In genomic region chr1:75720325-75720724, GRCh38 we compare ENCODE assay signal across 30 cellular contexts.
"Had no signal": no experiment of that assay in that cellular context is flagged by ENCODE, and none has a peak within 500 bp of the region (broad histone marks: within the 10 kb centered on the region; RNA-seq: fewer than 3 reads in every experiment).

No MANE protein-coding gene starts in this region.

- H3K27ac Mint-ChIP-seq: activated CD4-positive, alpha-beta T cell treated with anti-CD3 and anti-CD28 coated beads, Interleukin-2, amount 10 ng/mL, durations not matched to agents 24 days and 14 days; activated naive CD8-positive, alpha-beta T cell; activated T-helper 2 cell treated with anti-CD3 and anti-CD28 coated beads, Interferon-gamma antibody, Interleukin-2, Interleukin-4, amounts not matched to agents 10 μg/mL and 5 μg/mL and 100 μg/mL, durations not matched to agents 14 hours and 24 hours and 36 hours; mesothelial cell of epicardium; natural killer cell treated with Interleukin-12 subunit alpha and Interleukin-12 subunit beta and Interleukin-15 and Interleukin-18, amount 100 ng/mL, for 72 hours; stimulated activated effector memory CD8-positive, alpha-beta T cell treated with anti-CD3 and anti-CD28 coated beads, Interleukin-12 subunit alpha, Interleukin-12 subunit beta, amount 100 ng/mL, for 72 hours; T-helper 2 cell treated with Interferon-gamma antibody and Interleukin-4, amounts not matched to agents 5 μg/mL and 100 μg/mL, for 36 hours had no signal

- FAIRE-seq: colon, frontal cortex, small intestine had no signal

- DNase-seq: activated CD4-positive, alpha-beta T cell treated with anti-CD3 and anti-CD28 coated beads, Interleukin-2, amount 10 ng/mL, durations not matched to agents 24 days and 14 days; activated naive CD4-positive, alpha-beta T cell; activated T-cell treated with anti-CD3 and anti-CD28 coated beads, Interleukin-2, amount 50 U/mL, for 1 hour; adrenal gland; brain microvascular endothelial cell; caudate nucleus; dorsolateral prefrontal cortex; effector memory CD8-positive, alpha-beta T cell; hypothalamus; left ventricle myocardium inferior; nucleus accumbens; stimulated activated CD4-positive, alpha-beta T cell treated with anti-CD3 and anti-CD28 coated beads, Interleukin-2, amount 100 ng/mL, for 24 hours; stomach had no signal

- H3K79me2 ChIP-seq: parathyroid adenoma had no signal

- H3K36me3 Mint-ChIP-seq: activated naive CD8-positive, alpha-beta T cell; mesothelial cell of epicardium; natural killer cell treated with Interleukin-12 subunit alpha and Interleukin-12 subunit beta and Interleukin-15 and Interleukin-18, amount 100 ng/mL, for 72 hours had no signal

- H3K27ac ChIP-seq: adrenal gland, ascending aorta, brain microvascular endothelial cell, dorsolateral prefrontal cortex, esophagus muscularis mucosa, left ventricle myocardium inferior, parathyroid adenoma, stomach, suprapubic skin, tibial nerve, VCaP had no signal

- H3K4me3 Mint-ChIP-seq: activated CD4-positive, alpha-beta T cell treated with anti-CD3 and anti-CD28 coated beads, Interleukin-2, amount 10 ng/mL, durations not matched to agents 24 days and 14 days; activated naive CD8-positive, alpha-beta T cell; effector memory CD8-positive, alpha-beta T cell; mesothelial cell of epicardium; natural killer cell treated with Interleukin-12 subunit alpha and Interleukin-12 subunit beta and Interleukin-15 and Interleukin-18, amount 100 ng/mL, for 72 hours; stimulated activated effector memory CD8-positive, alpha-beta T cell treated with anti-CD3 and anti-CD28 coated beads, Interleukin-12 subunit alpha, Interleukin-12 subunit beta, amount 100 ng/mL, for 72 hours; T-helper 2 cell treated with Interferon-gamma antibody and Interleukin-4, amounts not matched to agents 5 μg/mL and 100 μg/mL, for 36 hours had no signal

- ATAC-seq: activated CD4-positive, CD25-positive, alpha-beta regulatory T cell treated with anti-CD3 and anti-CD28 coated beads, Interleukin-2, amount 50 U/mL, for 24 hours; effector memory CD8-positive, alpha-beta T cell; natural killer cell treated with Interleukin-12 subunit alpha and Interleukin-12 subunit beta and Interleukin-15 and Interleukin-18, amount 100 ng/mL, for 72 hours; sciatic nerve; stimulated activated effector memory CD8-positive, alpha-beta T cell treated with anti-CD3 and anti-CD28 coated beads, Interleukin-12 subunit alpha, Interleukin-12 subunit beta, amount 100 ng/mL, for 72 hours had no signal

- H2AFZ ChIP-seq: parathyroid adenoma had no signal

- H3K36me3 ChIP-seq: adrenal gland, ascending aorta, brain microvascular endothelial cell, esophagus muscularis mucosa, left ventricle myocardium inferior, stomach, suprapubic skin, tibial nerve had no signal

- H3K9ac ChIP-seq: parathyroid adenoma had no signal

- H3K4me3 ChIP-seq: adrenal gland, ascending aorta, dorsolateral prefrontal cortex, esophagus muscularis mucosa, left ventricle myocardium inferior, stomach, suprapubic skin, tibial nerve had no signal

- H3K27me3 Mint-ChIP-seq: activated naive CD8-positive, alpha-beta T cell had no signal

- H3K4me1 ChIP-seq: ascending aorta, parathyroid adenoma had no signal

- H3K9me3 Mint-ChIP-seq: activated T-helper 2 cell treated with anti-CD3 and anti-CD28 coated beads, Interferon-gamma antibody, Interleukin-2, Interleukin-4, amounts not matched to agents 10 μg/mL and 5 μg/mL and 100 μg/mL, durations not matched to agents 14 hours and 24 hours and 36 hours; effector memory CD8-positive, alpha-beta T cell; mesothelial cell of epicardium; natural killer cell treated with Interleukin-12 subunit alpha and Interleukin-12 subunit beta and Interleukin-15 and Interleukin-18, amount 100 ng/mL, for 72 hours; stimulated activated effector memory CD8-positive, alpha-beta T cell treated with anti-CD3 and anti-CD28 coated beads, Interleukin-12 subunit alpha, Interleukin-12 subunit beta, amount 100 ng/mL, for 72 hours; T-helper 2 cell treated with Interferon-gamma antibody and Interleukin-4, amounts not matched to agents 5 μg/mL and 100 μg/mL, for 36 hours had no signal

- H3K27me3 ChIP-seq: adrenal gland, ascending aorta, brain microvascular endothelial cell, esophagus muscularis mucosa, stomach, suprapubic skin, tibial nerve had no signal

- H3K9me3 ChIP-seq: adrenal gland, ascending aorta, esophagus muscularis mucosa, left ventricle myocardium inferior, stomach, suprapubic skin, tibial nerve had no signal
